Comparison of ENCODE assay signal across 9 cellular contexts in the genomic region with DNA sequence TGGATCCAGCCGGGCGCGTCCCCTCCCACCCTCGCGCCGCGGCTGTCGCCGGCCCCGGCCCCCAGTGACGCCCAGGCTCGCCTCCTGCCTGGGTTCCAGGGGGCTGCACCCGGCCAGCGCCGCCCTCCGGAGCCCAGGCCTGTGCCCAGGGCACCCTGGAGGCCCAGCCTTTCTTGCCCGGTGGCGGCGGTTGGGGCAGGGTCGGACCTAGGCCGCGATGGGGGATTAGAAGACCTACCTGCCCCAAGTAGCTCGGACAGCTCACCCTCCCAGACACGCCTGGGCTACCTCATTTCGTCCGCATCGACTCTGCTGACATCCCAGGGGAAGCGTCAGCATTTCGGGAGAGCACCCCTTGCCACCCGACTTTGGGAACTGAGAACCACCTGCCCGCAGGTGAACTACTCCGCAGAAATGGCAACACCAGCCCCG. TPM values are rescaled to one million over a fixed set of nuclear protein-coding genes. Genes with fewer than 3 reads are reported as not detected.
DNase-seq lines count a peak whose midpoint lies in the region; ATAC-seq, FAIRE-seq and TF ChIP-seq lines count a peak whose summit lies in the region.
"Had no signal": no experiment of that assay in that cellular context is flagged by ENCODE, and none has a peak within 500 bp of the region (broad histone marks: within the 10 kb centered on the region; RNA-seq: fewer than 3 reads in every experiment).

No MANE protein-coding gene starts in this region.

- H3K4me2 ChIP-seq in PC-3 (ENCODE audit: low read length), result peak overlapping the region; percentile 68
- peak overlapping the region; percentile 81 to 95 for H3K4me2 ChIP-seq in H1 (ENCODE audit: insufficient read depth in 1 of 2, low read depth in 2 of 2, low read length in 2 of 2)
- peak overlapping the region; percentile 98 for H3K4me2 ChIP-seq in neural progenitor cell

- H3K4me3 ChIP-seq in PC-3 (ENCODE audit: low read length) (peak overlapping the region; percentile 55; the same call in 1 of the 2 replicates), H1 (ENCODE audit: extremely low read depth in 1 of 4, insufficient read depth in 2 of 4, low read depth in 3 of 4, low read length in 4 of 4) (peak overlapping the region; percentile 55 to 75 (median 62)), neural progenitor cell (peak overlapping the region; percentile 70)

- CTCF ChIA-PET in PC-3 (lab: Charles Lee), result interaction anchor here (0.6 kb wide), 1 partner anchor 76 kb away, joined by 5 read pairs; no protein-coding TSS in a partner anchor
- CTCF ChIA-PET in H1 (lab: Charles Lee; ENCODE audit: partially characterized antibody), result interaction anchor here (0.8 to 1.6 kb wide), 14 partner anchors 15 to 569 kb away, joined by 3 to 6 read pairs (median 4); no protein-coding TSS in a partner anchor

- no peak overlapping the region for H2BK5ac ChIP-seq in H1 (ENCODE audit: low read depth, low read length)

- peaks cover 22% of the 10 kb centered on the region for H3K23me2 ChIP-seq in H1 (ENCODE audit: low read depth, low read length)

- FAIRE-seq in H1 (lab: Jason Lieb, UNC), result no peak

- POLR2A ChIA-PET in PC-3 (lab: Charles Lee; ENCODE audit: unreplicated experiment) (interaction anchor here (0.5 to 1.2 kb wide), 5 partner anchors 75 to 551 kb away, joined by 3 to 11 read pairs (median 3); no protein-coding TSS in a partner anchor), H1 (lab: Charles Lee; ENCODE audit: partially characterized antibody) (interaction anchor here (0.7 to 2.1 kb wide), 6 partner anchors 10 to 325 kb away, joined by 3 to 7 read pairs (median 3); no protein-coding TSS in a partner anchor)

- H3K14ac ChIP-seq in H1 (ENCODE audit: insufficient read length), result no peak overlapping the region

- H3K4me3 Mint-ChIP-seq in CD14-positive monocyte (peak overlapping the region; percentile 53 to 81), neural progenitor cell (peak overlapping the region; percentile 80)

- no TSS peak for BruUV-seq in PC-3 (replicated peaks; lab: Mats Ljungman, UMichigan)

- H3K36me3 Mint-ChIP-seq in CD14-positive monocyte, result peaks cover 5 to 22% of the 10 kb centered on the region in 2 donors
- H3K36me3 Mint-ChIP-seq in neural progenitor cell, result peaks cover 17% of the 10 kb centered on the region

- H3K27me3 Mint-ChIP-seq in CD14-positive monocyte (ENCODE audit: low read depth in 3 of 3) (peaks cover 32 to 46% (median 39%) of the 10 kb centered on the region in 3 donors), neural progenitor cell (ENCODE audit: insufficient read depth, low read depth) (peaks cover 8% of the 10 kb centered on the region)

- H3K4ac ChIP-seq in H1 (replicated peaks; ENCODE audit: insufficient read length, low read depth, low read length), result no peak overlapping the region

- H2AK5ac ChIP-seq in H1 (ENCODE audit: low read depth, low read length), result no peak overlapping the region

- 28% methylated on average over 26 of the region's 33 CpGs; no CpG with 5 or more reads in 1 of the 2 experiments for WGBS in H1 (ENCODE audit: extremely low coverage in 1 of 2, insufficient coverage in 1 of 2, insufficient read length in 1 of 2, insufficient replicate concordance in 2 of 2, low coverage in 1 of 2, low lambda C conversion rate in 2 of 2, missing lambda C conversion rate in 1 of 2), 2 experiments

- H3K56ac ChIP-seq in H1 (replicated peaks; ENCODE audit: insufficient read length, low read depth, low read length), result no peak overlapping the region

- H2BK20ac ChIP-seq in H1 (ENCODE audit: low read length), result no peak overlapping the region

- H4K20me1 ChIP-seq in PC-3 (ENCODE audit: low read length), result peaks cover 33% of the 10 kb centered on the region
- H4K20me1 ChIP-seq in H1 (replicated peaks in 1 of 2; ENCODE audit: control insufficient read depth in 1 of 2, insufficient read depth in 2 of 2, low read length in 2 of 2), result peaks cover 6 to 13% of the 10 kb centered on the region in 2 experiments
- H4K20me1 ChIP-seq in neural progenitor cell (ENCODE audit: low read depth), result peaks cover 38% of the 10 kb centered on the region

- H3K9me3 ChIP-seq in PC-3 (ENCODE audit: low read length) (no peaks in the 10 kb centered on the region), H1 (ENCODE audit: insufficient read depth in 2 of 2, low read depth in 1 of 2, low read length in 1 of 2) (no peaks in the 10 kb centered on the region), neural progenitor cell (ENCODE audit: low read depth) (no peaks in the 10 kb centered on the region)

- no peak overlapping the region for H3K23ac ChIP-seq in H1 (ENCODE audit: insufficient read length)

- H3K36me3 ChIP-seq in PC-3 (ENCODE audit: low read depth, low read length) (no peaks in the 10 kb centered on the region), H1 (ENCODE audit: control insufficient read depth in 2 of 4, insufficient read depth in 4 of 4, low read length in 3 of 4) (no peaks in the 10 kb centered on the region), neural progenitor cell (peaks cover 11% of the 10 kb centered on the region)

- H4K91ac ChIP-seq in H1 (replicated peaks; ENCODE audit: insufficient read length, low read length), result peak overlapping the region; percentile 17

- H3K27me3 ChIP-seq in PC-3 (ENCODE audit: low read length) (no peaks in the 10 kb centered on the region), H1 (replicated peaks in 1 of 4; ENCODE audit: control insufficient read depth in 3 of 4, extremely low read depth in 1 of 4, insufficient read depth in 3 of 4, low read length in 3 of 4) (peaks cover 0 to 11% (median 3%) of the 10 kb centered on the region in 4 experiments; a peak in 4 of 7 replicates), neural progenitor cell (no peaks in the 10 kb centered on the region)

- H3K27ac Mint-ChIP-seq in CD14-positive monocyte, result peak overlapping the region in 2 of 7 donors; percentile 1 to 74
- peak overlapping the region; percentile 80 for H3K27ac Mint-ChIP-seq in neural progenitor cell

- 0 out of 2 replicates have a peak overlapping the region, but pooled peaks have one; percentile 77 for H2BK12ac ChIP-seq in H1 (ENCODE audit: low read depth, low read length)

- H3K4me1 ChIP-seq in PC-3 (ENCODE audit: insufficient read depth, low read length) (peaks cover 19% of the 10 kb centered on the region), H1 (replicated peaks in 1 of 4; ENCODE audit: control insufficient read depth in 3 of 4, insufficient read depth in 4 of 4, low read length in 3 of 4) (peaks cover 2 to 15% (median 7%) of the 10 kb centered on the region in 4 experiments), neural progenitor cell (peaks cover 12% of the 10 kb centered on the region)

- H2BK120ac ChIP-seq in H1 (replicated peaks; ENCODE audit: low read depth, low read length), result no peak overlapping the region

- TF ChIP-seq EP300 in H1 (IDR thresholded peaks at IDR 0.05; ENCODE audit: borderline replicate concordance in 1 of 2, low read depth in 2 of 2, low read length in 2 of 2), result no peak

- H4K8ac ChIP-seq in H1 (ENCODE audit: extremely low read depth, insufficient read depth, low read length), result peak overlapping the region; percentile 93; the same call in 1 of the 2 replicates

- H3F3A ChIP-seq in PC-3 (ENCODE audit: low read length, unreplicated experiment) (no peaks in the 10 kb centered on the region), neural progenitor cell (ENCODE audit: low read depth) (peaks cover 37% of the 10 kb centered on the region)

- H3K9me2 ChIP-seq in PC-3 (replicated peaks; ENCODE audit: low read length), result no peaks in the 10 kb centered on the region

- intact Hi-C loops in CD14-positive monocyte (cut with micrococcal nuclease), result loop anchor here (5.0 to 10.0 kb wide), 3 partner anchors 73 to 643 kb away; partner anchors contain the start of gene HJURP (in 1 of the 2)
- intact Hi-C loops in PC-3 (cut with micrococcal nuclease), result no loop called here

- TF ChIP-seq RAD21 in H1 (IDR thresholded peaks at IDR 0.05 in 1 of 2, conservative IDR thresholded peaks at IDR 0.05 in 1 of 2; ENCODE audit: low read depth in 2 of 2, low read length in 2 of 2), result peak in 1 of 2 experiments; percentile 15; a peak in 1 of 4 replicates

- no peak for TF ChIP-seq CTCF in CD14-positive monocyte (IDR thresholded peaks at IDR 0.05)
- TF ChIP-seq CTCF in PC-3 (conservative IDR thresholded peaks at IDR 0.05; ENCODE audit: low read depth, low read length), result no peak
- TF ChIP-seq CTCF in H1 (IDR thresholded peaks at IDR 0.05; ENCODE audit: control extremely low read depth in 1 of 3, insufficient read depth in 1 of 3, low read depth in 1 of 3, low read length in 3 of 3), result no peak
- TF ChIP-seq CTCF in neural progenitor cell (IDR thresholded peaks at IDR 0.05), result no peak

- no peak overlapping the region for H2BK15ac ChIP-seq in H1 (ENCODE audit: low read length)

- H3K9me3 Mint-ChIP-seq in CD14-positive monocyte (peaks cover 2 to 17% (median 9%) of the 10 kb centered on the region in 7 donors), neural progenitor cell (peaks cover 2% of the 10 kb centered on the region)

- peak overlapping the region; percentile 72 for H3K18ac ChIP-seq in H1 (ENCODE audit: extremely low read depth, low read length)

- H4K5ac ChIP-seq in H1 (ENCODE audit: insufficient read length, low read depth, low read length), result no peak overlapping the region

- DNase-seq in CD14-positive monocyte (ENCODE audit: low spot score), result no peak
- no peak for DNase-seq in PC-3
- DNase-seq in H1 (ENCODE audit: low read depth in 1 of 2, low spot score in 2 of 2), result no peak
- no peak for DNase-seq in neural progenitor cell (ENCODE audit: low spot score)
- no peak for DNase-seq in HT-29 (ENCODE audit: low spot score)

- peaks cover 26% of the 10 kb centered on the region for H3K4me1 Mint-ChIP-seq in CD14-positive monocyte
- H3K4me1 Mint-ChIP-seq in neural progenitor cell, result peaks cover 31% of the 10 kb centered on the region

- H3K9ac ChIP-seq in PC-3 (ENCODE audit: low read length) (peak overlapping the region; percentile 53), H1 (replicated peaks in 1 of 4; ENCODE audit: extremely low read depth in 1 of 4, low read depth in 3 of 4, low read length in 3 of 4) (peak overlapping the region in 3 of 4 experiments; percentile 69 to 88 (median 78); a peak in 5 of 7 replicates), neural progenitor cell (no peak overlapping the region)

- H3K27ac ChIP-seq in PC-3 (ENCODE audit: low read length) (no peak overlapping the region), H1 (ENCODE audit: low read depth, low read length) (peak overlapping the region; percentile 73; the same call in 1 of the 2 replicates), neural progenitor cell (peak overlapping the region; percentile 86)
- H3K27ac ChIP-seq: HL-60 had no signal

- H3K79me2 ChIP-seq in PC-3 (ENCODE audit: low read length), result peaks cover 38% of the 10 kb centered on the region
- peaks cover 0 to 37% of the 10 kb centered on the region in 2 experiments; a peak in 3 of 4 replicates for H3K79me2 ChIP-seq in H1 (ENCODE audit: control insufficient read depth in 1 of 2, insufficient read depth in 2 of 2, low read length in 2 of 2)
- H3K79me2 ChIP-seq in neural progenitor cell (ENCODE audit: low read depth), result peaks cover 53% of the 10 kb centered on the region

- no peaks in the 10 kb centered on the region; the same call in 1 of the 2 replicates for H3K79me1 ChIP-seq in H1 (ENCODE audit: low read depth, low read length)

- H2AFZ ChIP-seq in PC-3 (ENCODE audit: low read length), result 0 out of 2 replicates have a peak overlapping the region, but pooled peaks have one; percentile 65
- 0 out of 2 replicates have a peak overlapping the region, but pooled peaks have one; percentile 27 for H2AFZ ChIP-seq in H1 (ENCODE audit: low read length)
- H2AFZ ChIP-seq in neural progenitor cell (replicated peaks), result peak overlapping the region; percentile 74

- ATAC-seq in PC-3 (no peak), GM18868 (IDR thresholded peaks at IDR 0.05; ENCODE audit: unreplicated experiment) (no peak), HG02938 (IDR thresholded peaks at IDR 0.05; ENCODE audit: unreplicated experiment) (no peak), HG03159 (IDR thresholded peaks at IDR 0.05; ENCODE audit: unreplicated experiment) (no peak)

- no peak for TF ChIP-seq POLR2A in H1 (IDR thresholded peaks at IDR 0.05; ENCODE audit: control extremely low read depth in 1 of 2, low read depth in 2 of 2, low read length in 2 of 2)

RNA-seq across cellular contexts. Expression of gene ARL4C, which starts 0.7 kb away (rescaled TPM):
- polyA plus RNA-seq in CD14-positive monocyte (1 to 10 TPM; 4.0 to 6.4 TPM), H1 (2011; rRNA removed) (7.0 and 7.7 TPM in 2 replicates)
- total RNA-seq in PC-3 (2014; rRNA removed) (19.9 and 21.7 TPM in 2 replicates), neural progenitor cell (ENCODE audit: low replicate concordance) (87.6 and 96.6 TPM in 2 replicates)
- total RNA-seq in H1 (2021; fragmentation: NEBNext Ultra II Directional; extraction: Animal tissue kit (Norgen Biotek cat#: 25700)), result 15.9 and 16.9 TPM in 2 replicates
- 10.0 TPM for polyA plus RNA-seq in H1 (2011; cell fraction: cytosol; rRNA removed)
- 7.0 TPM for polyA plus RNA-seq in H1 (2011; cell fraction: nucleus; rRNA removed)
- polyA plus RNA-seq in H1 (2012, experiment 1 of 2), result 11.6 to 14.4 TPM (median 12.9 TPM) in 4 replicates
- 7.3 TPM for polyA plus RNA-seq in H1 (2012, experiment 2 of 2)
- polyA plus RNA-seq in H1 (2013, experiment 1 of 2), result 7.6 TPM
- 7.8 TPM for polyA plus RNA-seq in H1 (2013, experiment 2 of 2)
- polyA minus RNA-seq in H1 (2011; rRNA and poly(A)+ RNA removed), result 8.1 and 8.3 TPM in 2 replicates
- 11.0 TPM for polyA minus RNA-seq in H1 (2011; cell fraction: cytosol; rRNA and poly(A)+ RNA removed)
- 12.7 TPM for polyA minus RNA-seq in H1 (2011; cell fraction: nucleus; rRNA and poly(A)+ RNA removed)
- 1.5 and 2.1 TPM in 2 replicates for total RNA-seq in HT-29 (2014; rRNA removed; shearing (Covaris generic))
